ENCODE assay signal across 2 cellular contexts in the genomic region with DNA sequence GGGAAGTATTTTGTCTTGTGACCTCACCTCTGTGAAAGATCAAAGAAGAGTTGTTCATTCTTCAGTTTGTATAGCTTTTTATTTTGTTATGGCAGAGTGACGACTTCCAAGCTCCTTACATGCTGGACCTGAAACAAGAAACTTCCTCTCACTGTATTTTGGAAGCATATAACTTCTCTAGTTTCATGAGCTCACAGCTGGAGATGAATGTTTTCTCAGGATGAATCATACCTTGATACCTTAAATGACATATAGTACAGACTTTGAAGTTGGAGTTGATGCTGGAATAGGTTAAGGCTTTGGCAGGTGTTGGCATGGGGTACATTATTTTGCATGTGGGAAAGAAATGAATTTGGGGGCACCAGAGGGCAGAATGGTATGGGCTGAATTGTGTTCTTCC.
TF ChIP-seq lines count a peak whose summit lies in the region.

No MANE protein-coding gene starts in this region.

TF ChIP-seq in HCT116, 20 proteins besides CTCF, POLR2A, EP300 and RAD21 (continued from another document):
- TF ChIP-seq, protein P1, sequence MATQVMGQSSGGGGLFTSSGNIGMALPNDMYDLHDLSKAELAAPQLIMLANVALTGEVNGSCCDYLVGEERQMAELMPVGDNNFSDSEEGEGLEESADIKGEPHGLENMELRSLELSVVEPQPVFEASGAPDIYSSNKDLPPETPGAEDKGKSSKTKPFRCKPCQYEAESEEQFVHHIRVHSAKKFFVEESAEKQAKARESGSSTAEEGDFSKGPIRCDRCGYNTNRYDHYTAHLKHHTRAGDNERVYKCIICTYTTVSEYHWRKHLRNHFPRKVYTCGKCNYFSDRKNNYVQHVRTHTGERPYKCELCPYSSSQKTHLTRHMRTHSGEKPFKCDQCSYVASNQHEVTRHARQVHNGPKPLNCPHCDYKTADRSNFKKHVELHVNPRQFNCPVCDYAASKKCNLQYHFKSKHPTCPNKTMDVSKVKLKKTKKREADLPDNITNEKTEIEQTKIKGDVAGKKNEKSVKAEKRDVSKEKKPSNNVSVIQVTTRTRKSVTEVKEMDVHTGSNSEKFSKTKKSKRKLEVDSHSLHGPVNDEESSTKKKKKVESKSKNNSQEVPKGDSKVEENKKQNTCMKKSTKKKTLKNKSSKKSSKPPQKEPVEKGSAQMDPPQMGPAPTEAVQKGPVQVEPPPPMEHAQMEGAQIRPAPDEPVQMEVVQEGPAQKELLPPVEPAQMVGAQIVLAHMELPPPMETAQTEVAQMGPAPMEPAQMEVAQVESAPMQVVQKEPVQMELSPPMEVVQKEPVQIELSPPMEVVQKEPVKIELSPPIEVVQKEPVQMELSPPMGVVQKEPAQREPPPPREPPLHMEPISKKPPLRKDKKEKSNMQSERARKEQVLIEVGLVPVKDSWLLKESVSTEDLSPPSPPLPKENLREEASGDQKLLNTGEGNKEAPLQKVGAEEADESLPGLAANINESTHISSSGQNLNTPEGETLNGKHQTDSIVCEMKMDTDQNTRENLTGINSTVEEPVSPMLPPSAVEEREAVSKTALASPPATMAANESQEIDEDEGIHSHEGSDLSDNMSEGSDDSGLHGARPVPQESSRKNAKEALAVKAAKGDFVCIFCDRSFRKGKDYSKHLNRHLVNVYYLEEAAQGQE (IDR thresholded peaks at IDR 0.05; ENCODE audit: low read depth): no peak

TF ChIP-seq in GM23338, 12 proteins besides CTCF, POLR2A, EP300 and RAD21 (continued from another document):
- TF ChIP-seq, protein P1 (IDR thresholded peaks at IDR 0.05; ENCODE audit: unreplicated experiment): no peak
- TF ChIP-seq NANOG (IDR thresholded peaks at IDR 0.05; ENCODE audit: borderline replicate concordance) (no peak), CREB1 (CRISPR knock-in tag; IDR thresholded peaks at IDR 0.05; ENCODE audit: low read depth) (no peak)
- TF ChIP-seq, protein P2, sequence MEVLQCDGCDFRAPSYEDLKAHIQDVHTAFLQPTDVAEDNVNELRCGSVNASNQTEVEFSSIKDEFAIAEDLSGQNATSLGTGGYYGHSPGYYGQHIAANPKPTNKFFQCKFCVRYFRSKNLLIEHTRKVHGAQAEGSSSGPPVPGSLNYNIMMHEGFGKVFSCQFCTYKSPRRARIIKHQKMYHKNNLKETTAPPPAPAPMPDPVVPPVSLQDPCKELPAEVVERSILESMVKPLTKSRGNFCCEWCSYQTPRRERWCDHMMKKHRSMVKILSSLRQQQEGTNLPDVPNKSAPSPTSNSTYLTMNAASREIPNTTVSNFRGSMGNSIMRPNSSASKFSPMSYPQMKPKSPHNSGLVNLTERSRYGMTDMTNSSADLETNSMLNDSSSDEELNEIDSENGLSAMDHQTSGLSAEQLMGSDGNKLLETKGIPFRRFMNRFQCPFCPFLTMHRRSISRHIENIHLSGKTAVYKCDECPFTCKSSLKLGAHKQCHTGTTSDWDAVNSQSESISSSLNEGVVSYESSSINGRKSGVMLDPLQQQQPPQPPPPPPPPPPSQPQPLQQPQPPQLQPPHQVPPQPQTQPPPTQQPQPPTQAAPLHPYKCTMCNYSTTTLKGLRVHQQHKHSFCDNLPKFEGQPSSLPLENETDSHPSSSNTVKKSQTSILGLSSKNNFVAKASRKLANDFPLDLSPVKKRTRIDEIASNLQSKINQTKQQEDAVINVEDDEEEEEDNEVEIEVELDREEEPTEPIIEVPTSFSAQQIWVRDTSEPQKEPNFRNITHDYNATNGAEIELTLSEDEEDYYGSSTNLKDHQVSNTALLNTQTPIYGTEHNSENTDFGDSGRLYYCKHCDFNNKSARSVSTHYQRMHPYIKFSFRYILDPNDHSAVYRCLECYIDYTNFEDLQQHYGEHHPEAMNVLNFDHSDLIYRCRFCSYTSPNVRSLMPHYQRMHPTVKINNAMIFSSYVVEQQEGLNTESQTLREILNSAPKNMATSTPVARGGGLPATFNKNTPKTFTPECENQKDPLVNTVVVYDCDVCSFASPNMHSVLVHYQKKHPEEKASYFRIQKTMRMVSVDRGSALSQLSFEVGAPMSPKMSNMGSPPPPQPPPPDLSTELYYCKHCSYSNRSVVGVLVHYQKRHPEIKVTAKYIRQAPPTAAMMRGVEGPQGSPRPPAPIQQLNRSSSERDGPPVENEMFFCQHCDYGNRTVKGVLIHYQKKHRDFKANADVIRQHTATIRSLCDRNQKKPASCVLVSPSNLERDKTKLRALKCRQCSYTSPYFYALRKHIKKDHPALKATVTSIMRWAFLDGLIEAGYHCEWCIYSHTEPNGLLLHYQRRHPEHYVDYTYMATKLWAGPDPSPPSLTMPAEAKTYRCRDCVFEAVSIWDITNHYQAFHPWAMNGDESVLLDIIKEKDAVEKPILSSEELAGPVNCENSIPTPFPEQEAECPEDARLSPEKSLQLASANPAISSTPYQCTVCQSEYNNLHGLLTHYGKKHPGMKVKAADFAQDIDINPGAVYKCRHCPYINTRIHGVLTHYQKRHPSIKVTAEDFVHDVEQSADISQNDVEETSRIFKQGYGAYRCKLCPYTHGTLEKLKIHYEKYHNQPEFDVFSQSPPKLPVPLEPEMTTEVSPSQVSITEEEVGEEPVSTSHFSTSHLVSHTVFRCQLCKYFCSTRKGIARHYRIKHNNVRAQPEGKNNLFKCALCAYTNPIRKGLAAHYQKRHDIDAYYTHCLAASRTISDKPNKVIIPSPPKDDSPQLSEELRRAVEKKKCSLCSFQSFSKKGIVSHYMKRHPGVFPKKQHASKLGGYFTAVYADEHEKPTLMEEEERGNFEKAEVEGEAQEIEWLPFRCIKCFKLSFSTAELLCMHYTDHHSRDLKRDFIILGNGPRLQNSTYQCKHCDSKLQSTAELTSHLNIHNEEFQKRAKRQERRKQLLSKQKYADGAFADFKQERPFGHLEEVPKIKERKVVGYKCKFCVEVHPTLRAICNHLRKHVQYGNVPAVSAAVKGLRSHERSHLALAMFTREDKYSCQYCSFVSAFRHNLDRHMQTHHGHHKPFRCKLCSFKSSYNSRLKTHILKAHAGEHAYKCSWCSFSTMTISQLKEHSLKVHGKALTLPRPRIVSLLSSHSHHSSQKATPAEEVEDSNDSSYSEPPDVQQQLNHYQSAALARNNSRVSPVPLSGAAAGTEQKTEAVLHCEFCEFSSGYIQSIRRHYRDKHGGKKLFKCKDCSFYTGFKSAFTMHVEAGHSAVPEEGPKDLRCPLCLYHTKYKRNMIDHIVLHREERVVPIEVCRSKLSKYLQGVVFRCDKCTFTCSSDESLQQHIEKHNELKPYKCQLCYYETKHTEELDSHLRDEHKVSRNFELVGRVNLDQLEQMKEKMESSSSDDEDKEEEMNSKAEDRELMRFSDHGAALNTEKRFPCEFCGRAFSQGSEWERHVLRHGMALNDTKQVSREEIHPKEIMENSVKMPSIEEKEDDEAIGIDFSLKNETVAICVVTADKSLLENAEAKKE (CRISPR knock-in tag; IDR thresholded peaks at IDR 0.05): no peak
